1 cellular context compared by ENCODE assay signal in genomic region chr1:235331391-235331790, GRCh38.
TF ChIP-seq lines count a peak whose summit lies in the region.

No MANE protein-coding gene starts in this region.

TF ChIP-seq in H1, 55 proteins besides CTCF, POLR2A, EP300 and RAD21:
- no peak for TF ChIP-seq CHD1 (IDR thresholded peaks at IDR 0.05; ENCODE audit: low read depth, low read length)
- no peak for TF ChIP-seq ATF2 (IDR thresholded peaks at IDR 0.05; ENCODE audit: low read length)
- TF ChIP-seq PHF8 (conservative IDR thresholded peaks at IDR 0.05; ENCODE audit: low read depth, low read length): no peak
- TF ChIP-seq CHD7 (IDR thresholded peaks at IDR 0.05; ENCODE audit: insufficient replicate concordance, low read length): no peak
